ENCODE assay signal across 30 cellular contexts in the genomic region with DNA sequence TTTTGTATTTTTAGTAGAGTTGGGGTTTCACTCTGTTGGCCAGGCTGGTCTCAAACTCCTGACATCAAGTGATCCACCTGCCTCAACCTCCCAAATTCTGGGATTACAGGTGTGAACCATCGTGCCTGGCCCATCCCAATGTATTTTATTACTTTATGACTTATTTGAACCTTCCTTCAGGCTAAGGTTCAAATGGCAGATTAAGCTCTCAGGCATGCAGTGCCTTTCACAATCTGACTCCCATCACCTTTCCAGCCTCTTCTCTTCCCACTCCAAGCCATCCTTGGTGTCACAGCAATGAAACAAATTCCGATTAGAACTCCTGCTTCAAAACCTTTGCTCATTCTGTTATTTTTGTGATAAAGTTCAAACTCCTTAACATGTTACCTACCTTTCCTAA.
"Had no signal": no experiment of that assay in that cellular context is flagged by ENCODE, and none has a peak within 500 bp of the region (broad histone marks: within the 10 kb centered on the region; RNA-seq: fewer than 3 reads in every experiment).

No MANE protein-coding gene starts in this region.

- H3K9me3 ChIP-seq: ascending aorta had no signal

- H3K27ac ChIP-seq: ascending aorta, cardiac muscle cell, WERI-Rb-1 had no signal

- H3K27me3 ChIP-seq: ascending aorta, cardiac muscle cell had no signal

- H3K36me3 ChIP-seq: ascending aorta, cardiac muscle cell, WERI-Rb-1 had no signal

- DNase-seq: activated CD4-positive, alpha-beta memory T cell treated with anti-CD3 and anti-CD28 coated beads, Interleukin-2, amount 10 ng/mL, durations not matched to agents 7 days and 5 days; activated CD4-positive, alpha-beta T cell treated with anti-CD3 and anti-CD28 coated beads for 1 hour; activated CD4-positive, alpha-beta T cell treated with anti-CD3 and anti-CD28 coated beads for 36 hours; activated CD4-positive, alpha-beta T cell treated with anti-CD3 and anti-CD28 coated beads for 48 hours; activated CD4-positive, alpha-beta T cell treated with anti-CD3 and anti-CD28 coated beads, Interleukin-2, amount 10 ng/mL, durations not matched to agents 7 days and 5 days; activated CD4-positive, alpha-beta T cell treated with anti-CD3 and anti-CD28 coated beads, Interleukin-2, amount 50 U/mL, for 48 hours; activated CD4-positive, CD25-positive, alpha-beta regulatory T cell; activated CD8-positive, alpha-beta memory T cell treated with anti-CD3 and anti-CD28 coated beads for 24 hours; activated CD8-positive, alpha-beta memory T cell treated with anti-CD3 and anti-CD28 coated beads, Interleukin-2, amount 10 ng/mL, durations not matched to agents 7 days and 5 days; activated CD8-positive, alpha-beta memory T cell treated with anti-CD3 and anti-CD28 coated beads, Interleukin-2, amount 50 U/mL, for 48 hours; activated CD8-positive, alpha-beta T cell treated with anti-CD3 and anti-CD28 coated beads, Interleukin-2, amount 10 ng/mL, durations not matched to agents 7 days and 5 days; activated effector memory CD4-positive, alpha-beta T cell treated with Interleukin-2 at 50 U/mL for 16 hours; activated gamma-delta T cell; activated naive CD4-positive, alpha-beta T cell treated with anti-CD3 and anti-CD28 coated beads, Interleukin-2, amount 10 ng/mL, durations not matched to agents 7 days and 5 days; activated naive CD4-positive, alpha-beta T cell treated with Interleukin-2 at 50 U/mL for 16 hours; activated naive CD8-positive, alpha-beta T cell treated with anti-CD3 and anti-CD28 coated beads, Interleukin-2, amount 10 ng/mL, durations not matched to agents 7 days and 5 days; activated naive CD8-positive, alpha-beta T cell treated with anti-CD3 and anti-CD28 coated beads, Interleukin-2, amount 50 U/mL, for 24 hours; activated T-cell treated with anti-CD3 and anti-CD28 coated beads, Interleukin-2, amount 50 U/mL, for 24 hours; activated T-cell treated with anti-CD3 and anti-CD28 coated beads, Interleukin-2, amount 50 U/mL, for 48 hours; amygdala; anterior cingulate cortex; caudate nucleus; T-helper 1 cell; T-helper 2 cell; T-helper 9 cell; WERI-Rb-1 had no signal

- ATAC-seq: activated CD4-positive, alpha-beta T cell treated with anti-CD3 and anti-CD28 coated beads for 36 hours; activated CD4-positive, CD25-positive, alpha-beta regulatory T cell treated with anti-CD3 and anti-CD28 coated beads, Interleukin-2, amount 50 U/mL, for 24 hours; activated CD8-positive, alpha-beta memory T cell treated with anti-CD3 and anti-CD28 coated beads, Interleukin-2, amount 10 ng/mL, durations not matched to agents 7 days and 5 days; activated CD8-positive, alpha-beta T cell treated with anti-CD3 and anti-CD28 coated beads, Interleukin-2, amount 10 ng/mL, durations not matched to agents 7 days and 5 days; activated naive CD8-positive, alpha-beta T cell treated with anti-CD3 and anti-CD28 coated beads, Interleukin-2, amount 50 U/mL, for 24 hours; WTC11 had no signal

- H3K4me1 ChIP-seq: ascending aorta had no signal

- H3K4me3 ChIP-seq: ascending aorta, cardiac muscle cell had no signal
